Comparison of ENCODE assay signal across 24 cellular contexts in the genomic region with DNA sequence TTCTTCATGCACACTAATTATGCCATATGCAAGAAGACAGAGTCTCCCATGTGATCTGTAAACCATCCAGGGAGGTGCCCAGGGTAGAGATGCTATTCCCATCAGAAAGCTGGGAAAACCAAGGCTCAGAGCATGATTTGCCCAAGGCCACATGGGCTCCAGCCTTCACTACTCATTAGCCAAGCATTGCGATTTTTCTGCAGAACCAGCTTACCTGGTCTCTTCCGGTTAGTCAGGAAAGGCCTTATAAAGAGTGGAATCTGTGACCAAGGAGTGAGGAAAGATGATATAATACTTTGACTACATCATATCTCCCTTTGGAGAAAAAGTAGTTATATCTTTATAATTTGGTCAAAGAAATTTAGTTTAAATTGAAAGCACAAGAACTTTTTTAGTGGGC.
A peak's percentile ranks its signal among the peaks of the same experiment; 100 is the strongest.
DNase-seq lines count a peak whose midpoint lies in the region; FAIRE-seq and TF ChIP-seq lines count a peak whose summit lies in the region.
"Had no signal": no experiment of that assay in that cellular context is flagged by ENCODE, and none has a peak within 500 bp of the region (broad histone marks: within the 10 kb centered on the region; RNA-seq: fewer than 3 reads in every experiment).

No MANE protein-coding gene starts in this region.

- H3K23ac ChIP-seq in mesenchymal stem cell (ENCODE audit: low read length in 2 of 2) (no peak overlapping the region), trophoblast cell (ENCODE audit: low read length) (no peak overlapping the region)

- H3K79me2 ChIP-seq in OCI-LY3 (ENCODE audit: low read length) (no peaks in the 10 kb centered on the region), trophoblast cell (ENCODE audit: control insufficient read depth, insufficient read depth, low read length, poor library complexity) (no peaks in the 10 kb centered on the region)

- H4K8ac ChIP-seq in mesenchymal stem cell (ENCODE audit: low read length) = peak overlapping the region; percentile 9
- no peak overlapping the region for H4K8ac ChIP-seq in trophoblast cell (ENCODE audit: low read depth, low read length)

- H3K4me3 ChIP-seq in OCI-LY3 (ENCODE audit: low read length) (peak overlapping the region; percentile 17; the same call in 1 of the 2 replicates), epithelial cell of esophagus (ENCODE audit: low read length) (no peak overlapping the region), mesenchymal stem cell (ENCODE audit: insufficient read depth in 1 of 2, low read depth in 1 of 2, low read length in 2 of 2) (no peak overlapping the region), trophoblast cell (ENCODE audit: low read depth, low read length) (no peak overlapping the region), HAP-1 (no peak overlapping the region)
- H3K4me3 ChIP-seq: BLaER1 had no signal

- H3K18ac ChIP-seq in mesenchymal stem cell (ENCODE audit: low read depth in 1 of 2, low read length in 2 of 2) = peak overlapping the region in 1 of 2 experiments; percentile 55
- no peak overlapping the region for H3K18ac ChIP-seq in trophoblast cell (ENCODE audit: low read length)

- H3K4me2 ChIP-seq in OCI-LY3 (ENCODE audit: low read length) (peak overlapping the region; percentile 84), mesenchymal stem cell (ENCODE audit: low read length, poor library complexity, severe bottlenecking) (no peak overlapping the region), trophoblast cell (ENCODE audit: low read length) (no peak overlapping the region)
- H3K4me2 ChIP-seq: BLaER1 had no signal

- no peaks in the 10 kb centered on the region; the same call in 1 of the 2 replicates for H3K9me3 ChIP-seq in OCI-LY3 (ENCODE audit: insufficient read depth, low read length)
- no peaks in the 10 kb centered on the region for H3K9me3 ChIP-seq in mesenchymal stem cell (ENCODE audit: control insufficient read depth, low read length)
- no peaks in the 10 kb centered on the region for H3K9me3 ChIP-seq in trophoblast cell (ENCODE audit: insufficient read depth, low read depth, low read length)
- no peaks in the 10 kb centered on the region for H3K9me3 ChIP-seq in HAP-1
- H3K9me3 ChIP-seq: BE2C, BLaER1, Caco-2 had no signal

- H3K27me3 ChIP-seq in OCI-LY3 (ENCODE audit: low read depth, low read length) (no peaks in the 10 kb centered on the region), mesenchymal stem cell (ENCODE audit: control insufficient read depth in 1 of 2, insufficient read depth in 1 of 2, low read length in 2 of 2) (no peaks in the 10 kb centered on the region), trophoblast cell (ENCODE audit: insufficient read depth, low read length) (no peaks in the 10 kb centered on the region), HAP-1 (ENCODE audit: low read depth) (no peaks in the 10 kb centered on the region)
- H3K27me3 ChIP-seq: BE2C, BLaER1 had no signal

- no peak overlapping the region for H2BK15ac ChIP-seq in mesenchymal stem cell (ENCODE audit: low read depth, poor library complexity, severe bottlenecking)

- in situ Hi-C loops in HAP-1 (cut with MboI; ENCODE audit: low sequenced_read_pairs) = no loop called here

- H2AK5ac ChIP-seq in mesenchymal stem cell (ENCODE audit: low read length, severe bottlenecking) (no peak overlapping the region), trophoblast cell (ENCODE audit: low read length) (no peak overlapping the region)

- H3K4ac ChIP-seq in mesenchymal stem cell (ENCODE audit: low read depth in 1 of 2, low read length in 2 of 2) (peak overlapping the region in 1 of 2 experiments; percentile 1), trophoblast cell (ENCODE audit: low read depth, low read length) (no peak overlapping the region)

- H3K27ac ChIP-seq in OCI-LY3 (ENCODE audit: low read length) (peak overlapping the region; percentile 100), mesenchymal stem cell (ENCODE audit: low read length, poor library complexity, severe bottlenecking) (no peak overlapping the region), trophoblast cell (ENCODE audit: low read depth, low read length) (no peak overlapping the region)
- H3K27ac ChIP-seq: BLaER1, C4-2B had no signal

- no peak overlapping the region for H2AFZ ChIP-seq in OCI-LY3 (ENCODE audit: low read depth, low read length)
- H2AFZ ChIP-seq in mesenchymal stem cell (ENCODE audit: low read depth, low read length) = no peak overlapping the region
- no peak overlapping the region for H2AFZ ChIP-seq in trophoblast cell (ENCODE audit: insufficient read depth, low read length, poor library complexity)

- no peak overlapping the region for H3K14ac ChIP-seq in mesenchymal stem cell (ENCODE audit: low read length in 2 of 2)
- no peak overlapping the region for H3K14ac ChIP-seq in trophoblast cell (ENCODE audit: low read length)

- H3K79me1 ChIP-seq in mesenchymal stem cell (replicated peaks; ENCODE audit: low read length, poor library complexity, severe bottlenecking) (no peaks in the 10 kb centered on the region), trophoblast cell (ENCODE audit: low read length) (no peaks in the 10 kb centered on the region)

- no peak overlapping the region for H4K91ac ChIP-seq in mesenchymal stem cell (ENCODE audit: low read length)
- no peak overlapping the region for H4K91ac ChIP-seq in trophoblast cell (ENCODE audit: low read depth, low read length)

- TF ChIP-seq CTCF in OCI-LY3 (IDR thresholded peaks at IDR 0.05; ENCODE audit: low read depth, low read length) (no peak), epithelial cell of esophagus (IDR thresholded peaks at IDR 0.05; ENCODE audit: insufficient read depth, low read depth, low read length, missing control alignments) (no peak)

- H3K9ac ChIP-seq in OCI-LY3 (ENCODE audit: low read length) (peak overlapping the region; percentile 90), mesenchymal stem cell (ENCODE audit: low read length) (no peak overlapping the region), trophoblast cell (ENCODE audit: low read length) (no peak overlapping the region)
- H3K9ac ChIP-seq: BLaER1 had no signal

- H4K20me1 ChIP-seq in OCI-LY3 (ENCODE audit: insufficient read depth, low read length) = no peaks in the 10 kb centered on the region
- H4K20me1 ChIP-seq: BLaER1 had no signal

- DNase-seq in epithelial cell of esophagus (ENCODE audit: low read depth) = peak; percentile 71
- DNase-seq in mesenchymal stem cell = no peak
- peak; percentile 29 to 76 for DNase-seq in trophoblast cell
- no peak for DNase-seq in urothelium cell line (ENCODE audit: low spot score)
- no peak for DNase-seq in retina
- DNase-seq in NCI-H226 = no peak
- no peak for DNase-seq in HAP-1 (ENCODE audit: low spot score in 2 of 2)
- DNase-seq: 8988T; ACHN; BE2C; Caco-2; Calu3; CD4-positive, alpha-beta T cell; CD8-positive, alpha-beta T cell; DMS79 treated with DMSO at 0.1 percent for 48 hours; GF-D8 had no signal

- H3K4me1 ChIP-seq in OCI-LY3 (ENCODE audit: low read length) = peaks cover 97% of the 10 kb centered on the region
- H3K4me1 ChIP-seq in mesenchymal stem cell (ENCODE audit: control insufficient read depth, insufficient read depth, low read depth, low read length) = peaks cover 2% of the 10 kb centered on the region
- peaks cover 2 to 8% of the 10 kb centered on the region in 2 experiments for H3K4me1 ChIP-seq in trophoblast cell (ENCODE audit: control insufficient read depth in 1 of 2, insufficient read depth in 2 of 2, low read length in 2 of 2)
- H3K4me1 ChIP-seq in HAP-1 = no peaks in the 10 kb centered on the region
- H3K4me1 ChIP-seq: BE2C, Caco-2 had no signal

- peak overlapping the region in 1 of 2 experiments; percentile 60 for H2BK12ac ChIP-seq in mesenchymal stem cell (ENCODE audit: low read length in 2 of 2)
- no peak overlapping the region for H2BK12ac ChIP-seq in trophoblast cell (ENCODE audit: low read length)

- no peak for FAIRE-seq in urothelium cell line (lab: Jason Lieb, UNC)
- FAIRE-seq: A204.1, D721Med, G401.6, GM12891, GM19239 had no signal

- WGBS in mesenchymal stem cell = no CpG with 5 or more reads among the region's 2 CpGs
- no CpG with 5 or more reads among the region's 2 CpGs for WGBS in trophoblast cell (ENCODE audit: extremely low coverage, insufficient coverage, insufficient read length)

- H2BK5ac ChIP-seq in mesenchymal stem cell (ENCODE audit: low read depth, low read length, poor library complexity, severe bottlenecking) = no peak overlapping the region
- no peak overlapping the region for H2BK5ac ChIP-seq in trophoblast cell (ENCODE audit: low read depth, low read length, poor library complexity)

- H3K36me3 ChIP-seq in OCI-LY3 (replicated peaks; ENCODE audit: low read depth, low read length) (peaks cover 3% of the 10 kb centered on the region), mesenchymal stem cell (ENCODE audit: control insufficient read depth in 1 of 2, insufficient read depth in 2 of 2, low read depth in 1 of 2, low read length in 2 of 2) (no peaks in the 10 kb centered on the region), trophoblast cell (ENCODE audit: control insufficient read depth in 1 of 2, insufficient read depth in 2 of 2, low read length in 2 of 2) (no peaks in the 10 kb centered on the region), HAP-1 (replicated peaks) (no peaks in the 10 kb centered on the region)
- H3K36me3 ChIP-seq: BE2C, BLaER1 had no signal

- no peak overlapping the region for H4K12ac ChIP-seq in trophoblast cell (ENCODE audit: low read depth, low read length)

- H2BK120ac ChIP-seq in mesenchymal stem cell (ENCODE audit: low read depth, low read length) (no peak overlapping the region), trophoblast cell (ENCODE audit: insufficient read depth, low read length, poor library complexity) (no peak overlapping the region)

Comparison
In these comparisons a context has a peak if more than half of its experiments do, and no peak if none do; other contexts are left out.
1. DNase-seq: peak in epithelial cell of esophagus (single experiment) and trophoblast cell (2 of 2); none in mesenchymal stem cell (single experiment), urothelium cell line (single experiment), retina (single experiment), NCI-H226 (single experiment) and HAP-1 (0 of 2).